8 cellular contexts compared by ENCODE assay signal in the genomic region with DNA sequence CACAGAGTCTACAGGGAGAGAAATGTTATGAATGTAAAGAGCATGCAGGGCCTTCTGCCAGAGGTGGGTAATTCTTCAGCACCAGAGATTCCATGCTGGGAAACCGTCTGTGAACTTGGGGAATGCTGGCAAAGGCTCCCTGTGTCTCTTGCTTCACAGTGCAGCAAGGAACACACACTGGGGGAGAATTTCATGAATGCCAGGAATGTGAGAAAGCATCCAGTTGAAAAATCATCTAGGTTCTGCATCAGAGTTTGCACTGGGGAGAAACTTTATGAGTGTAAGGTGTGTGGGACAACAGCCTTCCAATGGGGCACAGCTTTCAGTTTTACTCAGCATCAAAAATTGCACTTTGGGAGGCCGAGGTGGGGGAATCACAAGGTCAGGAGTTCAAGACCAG.
DNase-seq lines count a peak whose midpoint lies in the region; ATAC-seq and TF ChIP-seq lines count a peak whose summit lies in the region.

No MANE protein-coding gene starts in this region.

- H3F3A ChIP-seq in neural progenitor cell (ENCODE audit: low read depth) = no peaks in the 10 kb centered on the region

- no peak overlapping the region for H3K9ac ChIP-seq in neural progenitor cell

- peak overlapping the region; percentile 51 for H3K27ac Mint-ChIP-seq in neural progenitor cell

- intact Hi-C loops in Panc1 (cut with micrococcal nuclease; ENCODE audit: unreplicated experiment) = no loop called here

- POLR2A ChIA-PET in Panc1 (lab: Charles Lee) = no interaction called here

- ATAC-seq in Panc1 (peak; percentile 96), HG03135 (IDR thresholded peaks at IDR 0.05; ENCODE audit: unreplicated experiment) (no peak), HG02588 (IDR thresholded peaks at IDR 0.05; ENCODE audit: unreplicated experiment) (no peak)

- H3K36me3 ChIP-seq in Panc1 (ENCODE audit: control insufficient read depth, insufficient read depth, low read length) (no peaks in the 10 kb centered on the region), neural progenitor cell (peaks cover 2% of the 10 kb centered on the region)

- no peaks in the 10 kb centered on the region for H3K27me3 ChIP-seq in Panc1 (ENCODE audit: control insufficient read depth, insufficient read depth, low read length)
- no peaks in the 10 kb centered on the region for H3K27me3 ChIP-seq in neural progenitor cell

- BruUV-seq in Panc1 (replicated peaks; lab: Mats Ljungman, UMichigan) = no TSS peak

- H3K9me3 Mint-ChIP-seq in neural progenitor cell = peaks cover 5% of the 10 kb centered on the region

- no peaks in the 10 kb centered on the region for H4K20me1 ChIP-seq in neural progenitor cell (ENCODE audit: low read depth)

- peaks cover 3% of the 10 kb centered on the region; the same call in 1 of the 2 replicates for H3K4me1 ChIP-seq in Panc1 (ENCODE audit: control insufficient read depth, insufficient read depth, low read length)
- no peaks in the 10 kb centered on the region for H3K4me1 ChIP-seq in neural progenitor cell

- no peaks in the 10 kb centered on the region for H3K36me3 Mint-ChIP-seq in neural progenitor cell

- H2AFZ ChIP-seq in neural progenitor cell (replicated peaks) = no peak overlapping the region

- in situ Hi-C loops in Panc1 (cut with HindIII; ENCODE audit: low pct_unique_long_range_greater_than_20kb, low sequenced_read_pairs) = no loop called here

- H3K27ac ChIP-seq in Panc1 (ENCODE audit: low read length) (no peak overlapping the region), neural progenitor cell (no peak overlapping the region)

- H3K79me2 ChIP-seq in neural progenitor cell (ENCODE audit: low read depth) = no peaks in the 10 kb centered on the region

- no peak overlapping the region for H3K4me3 Mint-ChIP-seq in neural progenitor cell

- TF ChIP-seq CTCF in Panc1 (IDR thresholded peaks at IDR 0.05) = no peak
- no peak for TF ChIP-seq CTCF in neural progenitor cell (IDR thresholded peaks at IDR 0.05)

- H3K4me2 ChIP-seq in neural progenitor cell = no peak overlapping the region

- peaks cover 19% of the 10 kb centered on the region for H3K4me1 Mint-ChIP-seq in neural progenitor cell

- CTCF ChIA-PET in Panc1 (lab: Charles Lee) = no interaction called here

- H3K4me3 ChIP-seq in Panc1 (ENCODE audit: low read depth in 2 of 2, low read length in 2 of 2) (no peak overlapping the region), neural progenitor cell (no peak overlapping the region)

- H3K27me3 Mint-ChIP-seq in neural progenitor cell (ENCODE audit: insufficient read depth, low read depth) = peaks cover 5% of the 10 kb centered on the region

- H3K9me3 ChIP-seq in Panc1 (ENCODE audit: control insufficient read depth, insufficient read depth, low read depth, low read length) (no peaks in the 10 kb centered on the region), neural progenitor cell (ENCODE audit: low read depth) (no peaks in the 10 kb centered on the region)

- DNase-seq in Daoy (ENCODE audit: low read depth) = peak; percentile 94
- DNase-seq in Panc1 (ENCODE audit: low read depth, low spot score) = peak; percentile 47
- peak; percentile 98 for DNase-seq in fibroblast of peridontal ligament (ENCODE audit: extremely low read depth)
- peak; percentile 44 for DNase-seq in neural progenitor cell (ENCODE audit: low spot score)
- DNase-seq in activated CD8-positive, alpha-beta memory T cell treated with anti-CD3 and anti-CD28 coated beads for 24 hours = no peak
- no peak for DNase-seq in activated gamma-delta T cell (lab: John Stamatoyannopoulos, UW)

Comparison
In these comparisons a context has a peak if more than half of its experiments do, and no peak if none do; other contexts are left out.
1. DNase-seq: peak in Daoy (single experiment), Panc1 (single experiment), fibroblast of peridontal ligament (single experiment) and neural progenitor cell (single experiment); none in activated CD8-positive, alpha-beta memory T cell treated with anti-CD3 and anti-CD28 coated beads for 24 hours (single experiment) and activated gamma-delta T cell (single experiment).